ENCODE assay signal across 12 cellular contexts in genomic region chr6:149248688-149249369, GRCh38.
DNase-seq lines count a peak whose midpoint lies in the region; ATAC-seq, FAIRE-seq and TF ChIP-seq lines count a peak whose summit lies in the region.
"Had no signal": no experiment of that assay in that cellular context is flagged by ENCODE, and none has a peak within 500 bp of the region (broad histone marks: within the 10 kb centered on the region; RNA-seq: fewer than 3 reads in every experiment).

No MANE protein-coding gene starts in this region.

- H3K9me3 ChIP-seq in BLaER1 (peaks cover 6% of the 10 kb centered on the region; the same call in 1 of the 2 replicates), T-helper 17 cell (ENCODE audit: control insufficient read depth, low read length, poor library complexity, severe bottlenecking) (no peaks in the 10 kb centered on the region), kidney (ENCODE audit: control insufficient read depth in 1 of 2, low read length in 2 of 2) (no peaks in the 10 kb centered on the region)
- H3K9me3 ChIP-seq: ascending aorta had no signal

- TF ChIP-seq CTCF in Calu3 (IDR thresholded peaks at IDR 0.05; ENCODE audit: unreplicated experiment): no peak
- no peak for TF ChIP-seq CTCF in kidney (IDR thresholded peaks at IDR 0.05; ENCODE audit: borderline replicate concordance, extremely low read depth, insufficient read depth)

- H3K27ac Mint-ChIP-seq in Calu3 (ENCODE audit: unreplicated experiment): no peak overlapping the region
- peak overlapping the region; percentile 56 for H3K27ac Mint-ChIP-seq in T-helper 17 cell

- H3K36me3 Mint-ChIP-seq in Calu3 (ENCODE audit: insufficient read depth, unreplicated experiment): peaks cover 5% of the 10 kb centered on the region
- H3K36me3 Mint-ChIP-seq in T-helper 17 cell (ENCODE audit: low read depth): no peaks in the 10 kb centered on the region

- peaks cover 20% of the 10 kb centered on the region for H3K4me1 Mint-ChIP-seq in Calu3 (ENCODE audit: low read depth, unreplicated experiment)
- H3K4me1 Mint-ChIP-seq in T-helper 17 cell: peaks cover 31% of the 10 kb centered on the region

- no peaks in the 10 kb centered on the region for H4K20me1 ChIP-seq in BLaER1

- H3K27me3 Mint-ChIP-seq in Calu3 (ENCODE audit: unreplicated experiment) (no peaks in the 10 kb centered on the region), T-helper 17 cell (no peaks in the 10 kb centered on the region)

- peaks cover 3% of the 10 kb centered on the region for H3K9me3 Mint-ChIP-seq in Calu3 (ENCODE audit: low read depth, unreplicated experiment)

- intact Hi-C loops in Calu3 (cut with micrococcal nuclease; ENCODE audit: unreplicated experiment) (no loop called here), kidney (cut with DNase I) (no loop called here)

- ATAC-seq in T-helper 17 cell (peak; percentile 79), SK-N-SH treated with all-trans-retinoic acid at 6 μM for 48 hours (no peak), HG02981 (IDR thresholded peaks at IDR 0.05; ENCODE audit: unreplicated experiment) (no peak)

- no TSS peak for BruUV-seq in Calu3 (replicated peaks; lab: Mats Ljungman, UMichigan)

- H3K4me1 ChIP-seq in BLaER1: peaks cover 26% of the 10 kb centered on the region
- no peaks in the 10 kb centered on the region for H3K4me1 ChIP-seq in kidney (ENCODE audit: control insufficient read depth in 1 of 2, insufficient read depth in 1 of 2, low read depth in 1 of 2, low read length in 2 of 2)
- H3K4me1 ChIP-seq: ascending aorta had no signal

- H3K4me3 ChIP-seq in BLaER1: no peak overlapping the region
- no peak overlapping the region for H3K4me3 ChIP-seq in kidney (ENCODE audit: low read length in 2 of 2)
- H3K4me3 ChIP-seq: ascending aorta had no signal

- DNase-seq in Calu3 (peak; percentile 35), T-helper 17 cell (no peak), left kidney (ENCODE audit: low read depth, low spot score) (peak; percentile 80), NCI-H1930 (lab: John Stamatoyannopoulos, UW) (no peak), kidney (no peak)
- DNase-seq: DMS153, NCI-H524 treated with DMSO at 0.1 percent for 48 hours, posterior cingulate gyrus had no signal

- FAIRE-seq in kidney (lab: Jason Lieb, UNC): no peak

- H3K27ac ChIP-seq in BLaER1 (no peak overlapping the region), kidney (ENCODE audit: low read depth in 2 of 2, low read length in 2 of 2) (no peak overlapping the region)
- H3K27ac ChIP-seq: ascending aorta had no signal

- H3K27me3 ChIP-seq in BLaER1: no peaks in the 10 kb centered on the region
- H3K27me3 ChIP-seq: ascending aorta had no signal

- H3K4me2 ChIP-seq in BLaER1: peak overlapping the region; percentile 12; the same call in 1 of the 2 replicates

- H3K4me3 Mint-ChIP-seq in Calu3 (ENCODE audit: low read depth, unreplicated experiment): no peak overlapping the region
- H3K4me3 Mint-ChIP-seq in T-helper 17 cell: peak overlapping the region; percentile 65

- H3K9ac ChIP-seq in BLaER1 (no peak overlapping the region), kidney (ENCODE audit: low read length in 2 of 2) (no peak overlapping the region)

- H3K36me3 ChIP-seq in BLaER1 (no peaks in the 10 kb centered on the region), kidney (ENCODE audit: control insufficient read depth in 1 of 2, insufficient read depth in 2 of 2, low read length in 2 of 2) (no peaks in the 10 kb centered on the region)
- H3K36me3 ChIP-seq: ascending aorta had no signal

- CTCF ChIA-PET in Calu3 (lab: Charles Lee): no interaction called here

TF ChIP-seq in SK-N-SH treated with all-trans-retinoic acid at 6 μM for 48 hours, 23 proteins besides CTCF, POLR2A, EP300 and RAD21:
- no peak for TF ChIP-seq TSHZ2 (CRISPR knock-in tag; IDR thresholded peaks at IDR 0.05)
- TF ChIP-seq RARB (CRISPR knock-in tag; IDR thresholded peaks at IDR 0.05): no peak
- TF ChIP-seq GLIS3 (CRISPR knock-in tag; IDR thresholded peaks at IDR 0.05): no peak
- TF ChIP-seq CREB5 (CRISPR knock-in tag; IDR thresholded peaks at IDR 0.05; ENCODE audit: low read depth): no peak
- no peak for TF ChIP-seq ZNF8 (CRISPR knock-in tag; IDR thresholded peaks at IDR 0.05)
- TF ChIP-seq BACH2 (CRISPR knock-in tag; IDR thresholded peaks at IDR 0.05; ENCODE audit: borderline replicate concordance): no peak
- TF ChIP-seq CSDC2 (CRISPR knock-in tag; IDR thresholded peaks at IDR 0.05): no peak
- no peak for TF ChIP-seq POU6F1 (CRISPR knock-in tag; IDR thresholded peaks at IDR 0.05; ENCODE audit: borderline replicate concordance, low read depth)
- no peak for TF ChIP-seq ARNTL (CRISPR knock-in tag; IDR thresholded peaks at IDR 0.05; ENCODE audit: borderline replicate concordance, low read depth)
- TF ChIP-seq ISL1 (CRISPR knock-in tag; IDR thresholded peaks at IDR 0.05): no peak
- TF ChIP-seq SNAI2 (CRISPR knock-in tag; IDR thresholded peaks at IDR 0.05): no peak
- no peak for TF ChIP-seq ZNF70 (CRISPR knock-in tag; IDR thresholded peaks at IDR 0.05)

Comparison
In these comparisons a context has a peak if more than half of its experiments do, and no peak if none do; other contexts are left out.
1. DNase-seq: peak in Calu3 (single experiment) and left kidney (single experiment); none in T-helper 17 cell (0 of 3), NCI-H1930 (0 of 2) and kidney (single experiment).